Comparison of ENCODE assay signal across 16 cellular contexts in genomic region chr4:95361696-95361965, GRCh38.
DNase-seq lines count a peak whose midpoint lies in the region; ATAC-seq and TF ChIP-seq lines count a peak whose summit lies in the region.
"Had no signal": no experiment of that assay in that cellular context is flagged by ENCODE, and none has a peak within 500 bp of the region (broad histone marks: within the 10 kb centered on the region; RNA-seq: fewer than 3 reads in every experiment).

No MANE protein-coding gene starts in this region.

- no peak for TF ChIP-seq CTCF in adrenal gland (IDR thresholded peaks at IDR 0.05)
- no peak for TF ChIP-seq CTCF in nephron progenitor cell (IDR thresholded peaks at IDR 0.05)

- 58 to 82% (median 68%) methylated on average over 3 of the region's 3 CpGs for WGBS in adrenal gland, 4 donors

- no peaks in the 10 kb centered on the region for H3K9me3 Mint-ChIP-seq in nephron progenitor cell
- H3K9me3 Mint-ChIP-seq: CD4-positive, alpha-beta T cell had no signal

- peak overlapping the region; percentile 81 for H3K27ac Mint-ChIP-seq in nephron progenitor cell
- H3K27ac Mint-ChIP-seq: B cell; CD4-positive, alpha-beta T cell had no signal

- H3K4me3 ChIP-seq in adrenal gland, result no peak overlapping the region
- H3K4me3 ChIP-seq: GM12878, HAP-1 had no signal

- TF ChIP-seq POLR2A in adrenal gland (IDR thresholded peaks at IDR 0.05), result no peak

- ATAC-seq in HG02642 (IDR thresholded peaks at IDR 0.05; ENCODE audit: poor library complexity, unreplicated experiment) (no peak), HG02798 (IDR thresholded peaks at IDR 0.05; ENCODE audit: poor library complexity, unreplicated experiment) (no peak)
- ATAC-seq: GM12878 had no signal

- peaks cover 4% of the 10 kb centered on the region for H3K27me3 Mint-ChIP-seq in nephron progenitor cell (ENCODE audit: low read depth, poor library complexity)
- H3K27me3 Mint-ChIP-seq: B cell; CD4-positive, alpha-beta T cell had no signal

- H3K4me1 Mint-ChIP-seq in nephron progenitor cell, result peaks cover 52% of the 10 kb centered on the region
- H3K4me1 Mint-ChIP-seq: B cell had no signal

- peaks cover 9 to 63% of the 10 kb centered on the region in 2 donors for H3K4me1 ChIP-seq in adrenal gland (replicated peaks in 1 of 2)

- H3K9me3 ChIP-seq in adrenal gland (replicated peaks in 1 of 3), result no peaks in the 10 kb centered on the region
- H3K9me3 ChIP-seq: HAP-1 had no signal

- H3K36me3 ChIP-seq in adrenal gland (replicated peaks in 1 of 2), result no peaks in the 10 kb centered on the region
- H3K36me3 ChIP-seq: HAP-1 had no signal

- no peaks in the 10 kb centered on the region for H3K36me3 Mint-ChIP-seq in nephron progenitor cell (ENCODE audit: low read depth)

- H3K4me3 Mint-ChIP-seq in nephron progenitor cell, result no peak overlapping the region
- H3K4me3 Mint-ChIP-seq: B cell; CD4-positive, alpha-beta T cell had no signal

- H3K27ac ChIP-seq in adrenal gland (peak overlapping the region in 3 of 5 donors; percentile 54 to 66 (median 64)), cingulate gyrus (ENCODE audit: low read depth, low read length) (peak overlapping the region; percentile 34), temporal lobe (ENCODE audit: low read depth, low read length) (peak overlapping the region; percentile 73)
- H3K27ac ChIP-seq: HL-60 had no signal

- H3K27me3 ChIP-seq in adrenal gland, result no peaks in the 10 kb centered on the region

- no peak for DNase-seq in adrenal gland
- no peak for DNase-seq in nephron progenitor cell
- no peak for DNase-seq in stimulated activated CD4-positive, alpha-beta T cell treated with anti-CD3 and anti-CD28 coated beads, Interleukin-4, amount 100 ng/mL, for 1 hour
- DNase-seq: C1 segment of cervical spinal cord; Calu3; CD4-positive, alpha-beta T cell; DMS 273 treated with DMSO at 0.1 percent for 48 hours; DMS79 had no signal

- intact Hi-C loops in adrenal gland (cut with DNase I), result no loop called here
